ENCODE assay signal across 20 cellular contexts in the genomic region with DNA sequence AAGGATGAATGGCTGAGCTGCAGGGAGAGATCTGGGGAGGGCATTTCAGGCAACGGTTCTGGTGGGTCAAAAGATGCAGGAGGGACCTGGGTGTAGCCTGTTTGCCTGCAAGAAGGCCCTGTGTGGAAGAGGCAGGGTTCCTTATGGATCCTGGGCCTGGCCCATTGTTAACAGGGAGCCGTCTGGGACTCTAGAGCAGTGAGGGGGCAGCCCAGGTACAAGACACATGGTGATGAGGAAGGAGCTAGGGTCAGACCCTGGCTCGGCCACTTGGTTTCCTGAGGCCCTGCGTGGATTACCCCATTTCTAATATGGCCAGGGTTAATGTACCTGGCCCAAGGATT.
DNase-seq lines count a peak whose midpoint lies in the region; ATAC-seq, FAIRE-seq and TF ChIP-seq lines count a peak whose summit lies in the region.
"Had no signal": no experiment of that assay in that cellular context is flagged by ENCODE, and none has a peak within 500 bp of the region (broad histone marks: within the 10 kb centered on the region; RNA-seq: fewer than 3 reads in every experiment).

No MANE protein-coding gene starts in this region.

- H3K79me2 ChIP-seq in H1 (ENCODE audit: control insufficient read depth in 1 of 2, insufficient read depth in 2 of 2, low read length in 2 of 2) (peaks cover 0 to 47% of the 10 kb centered on the region in 2 experiments; a peak in 1 of 4 replicates), osteoblast (ENCODE audit: insufficient read depth, low read length) (peaks cover 37% of the 10 kb centered on the region)

- H2BK20ac ChIP-seq in H1 (ENCODE audit: low read length), result no peak overlapping the region

- no peak overlapping the region for H3K4me3 ChIP-seq in H1 (ENCODE audit: extremely low read depth in 1 of 4, insufficient read depth in 2 of 4, low read depth in 3 of 4, low read length in 4 of 4)
- H3K4me3 ChIP-seq in osteoblast (ENCODE audit: insufficient read depth, low read length), result no peak overlapping the region
- no peak overlapping the region for H3K4me3 ChIP-seq in upper lobe of right lung
- H3K4me3 ChIP-seq: A549 had no signal

- POLR2A ChIA-PET in H1 (lab: Charles Lee; ENCODE audit: partially characterized antibody), result interaction anchor here (1.3 to 2.6 kb wide), 3 partner anchors 49 to 214 kb away, joined by 3 to 10 read pairs (median 7); no protein-coding TSS in a partner anchor

- H4K5ac ChIP-seq in H1 (ENCODE audit: insufficient read length, low read depth, low read length), result no peak overlapping the region

- TF ChIP-seq RAD21 in H1 (IDR thresholded peaks at IDR 0.05 in 1 of 2, conservative IDR thresholded peaks at IDR 0.05 in 1 of 2; ENCODE audit: low read depth in 2 of 2, low read length in 2 of 2), result no peak

- H2AFZ ChIP-seq in H1 (ENCODE audit: low read length) (no peak overlapping the region), osteoblast (ENCODE audit: low read length) (no peak overlapping the region)

- H3K27me3 ChIP-seq in H1 (replicated peaks in 1 of 4; ENCODE audit: control insufficient read depth in 3 of 4, extremely low read depth in 1 of 4, insufficient read depth in 3 of 4, low read length in 3 of 4) (no peaks in the 10 kb centered on the region), osteoblast (ENCODE audit: insufficient read depth, low read length) (no peaks in the 10 kb centered on the region), upper lobe of right lung (peaks cover 2% of the 10 kb centered on the region)

- H2BK15ac ChIP-seq in H1 (ENCODE audit: low read length), result no peak overlapping the region

- peaks cover 3% of the 10 kb centered on the region; the same call in 1 of the 2 replicates for H3K23me2 ChIP-seq in H1 (ENCODE audit: low read depth, low read length)

- H3K4me1 ChIP-seq in H1 (replicated peaks in 1 of 4; ENCODE audit: control insufficient read depth in 3 of 4, insufficient read depth in 4 of 4, low read length in 3 of 4), result peaks cover 5 to 39% (median 25%) of the 10 kb centered on the region in 4 experiments
- H3K4me1 ChIP-seq in osteoblast (ENCODE audit: insufficient read depth, low read length), result peaks cover 45% of the 10 kb centered on the region
- no peaks in the 10 kb centered on the region for H3K4me1 ChIP-seq in upper lobe of right lung

- no peak overlapping the region for H3K4ac ChIP-seq in H1 (replicated peaks; ENCODE audit: insufficient read length, low read depth, low read length)

- no peak overlapping the region for H2BK12ac ChIP-seq in H1 (ENCODE audit: low read depth, low read length)

- TF ChIP-seq EP300 in H1 (IDR thresholded peaks at IDR 0.05; ENCODE audit: borderline replicate concordance in 1 of 2, low read depth in 2 of 2, low read length in 2 of 2), result no peak

- H3K9me3 ChIP-seq in H1 (ENCODE audit: insufficient read depth in 2 of 2, low read depth in 1 of 2, low read length in 1 of 2) (no peaks in the 10 kb centered on the region), osteoblast (ENCODE audit: low read depth, low read length) (no peaks in the 10 kb centered on the region), upper lobe of right lung (no peaks in the 10 kb centered on the region)
- H3K9me3 ChIP-seq: A549, Caco-2 had no signal

- TF ChIP-seq CTCF in H1 (IDR thresholded peaks at IDR 0.05; ENCODE audit: control extremely low read depth in 1 of 3, insufficient read depth in 1 of 3, low read depth in 1 of 3, low read length in 3 of 3) (no peak), osteoblast (IDR thresholded peaks at IDR 0.05; ENCODE audit: extremely low read depth, low read depth, low read length) (no peak), upper lobe of right lung (IDR thresholded peaks at IDR 0.05) (no peak), omental fat pad (IDR thresholded peaks at IDR 0.05) (no peak)

- H3K23ac ChIP-seq in H1 (ENCODE audit: insufficient read length), result no peak overlapping the region

- H3K79me1 ChIP-seq in H1 (ENCODE audit: low read depth, low read length), result peaks cover 17% of the 10 kb centered on the region

- H3K14ac ChIP-seq in H1 (ENCODE audit: insufficient read length), result no peak overlapping the region

- 85% methylated on average over 4 of the region's 4 CpGs; no CpG with 5 or more reads in 1 of the 2 experiments for WGBS in H1 (ENCODE audit: extremely low coverage in 1 of 2, insufficient coverage in 1 of 2, insufficient read length in 1 of 2, insufficient replicate concordance in 2 of 2, low coverage in 1 of 2, low lambda C conversion rate in 2 of 2, missing lambda C conversion rate in 1 of 2), 2 experiments

- FAIRE-seq in H1 (lab: Jason Lieb, UNC), result no peak
- FAIRE-seq: A549, D721Med had no signal

- no peak overlapping the region for H2AK5ac ChIP-seq in H1 (ENCODE audit: low read depth, low read length)

- H3K36me3 ChIP-seq in H1 (ENCODE audit: control insufficient read depth in 2 of 4, insufficient read depth in 4 of 4, low read length in 3 of 4), result no peaks in the 10 kb centered on the region
- no peaks in the 10 kb centered on the region for H3K36me3 ChIP-seq in osteoblast (ENCODE audit: insufficient read depth, low read length)
- H3K36me3 ChIP-seq in upper lobe of right lung, result no peaks in the 10 kb centered on the region

- peak overlapping the region; percentile 7; the same call in 1 of the 2 replicates for H4K8ac ChIP-seq in H1 (ENCODE audit: extremely low read depth, insufficient read depth, low read length)

- H3K27ac ChIP-seq in H1 (ENCODE audit: low read depth, low read length) (no peak overlapping the region), osteoblast (ENCODE audit: low read depth, low read length) (no peak overlapping the region), upper lobe of right lung (no peak overlapping the region)
- H3K27ac ChIP-seq: 22Rv1, C4-2B had no signal

- no peak overlapping the region for H3K56ac ChIP-seq in H1 (replicated peaks; ENCODE audit: insufficient read length, low read depth, low read length)

- H3K4me2 ChIP-seq in H1 (ENCODE audit: insufficient read depth in 1 of 2, low read depth in 2 of 2, low read length in 2 of 2) (no peak overlapping the region), osteoblast (ENCODE audit: insufficient read depth, low read length) (no peak overlapping the region)
- H3K4me2 ChIP-seq: A549 had no signal

- H3K18ac ChIP-seq in H1 (ENCODE audit: extremely low read depth, low read length), result 0 out of 2 replicates have a peak overlapping the region, but pooled peaks have one; percentile 43

- H4K20me1 ChIP-seq in H1 (replicated peaks in 1 of 2; ENCODE audit: control insufficient read depth in 1 of 2, insufficient read depth in 2 of 2, low read length in 2 of 2), result peaks cover 22 to 29% of the 10 kb centered on the region in 2 experiments
- H4K20me1 ChIP-seq in osteoblast (ENCODE audit: insufficient read depth, low read length), result peaks cover 20% of the 10 kb centered on the region

- intact Hi-C loops in upper lobe of right lung (cut with DNase I), result no loop called here

- H2BK5ac ChIP-seq in H1 (ENCODE audit: low read depth, low read length), result no peak overlapping the region

- no peak overlapping the region for H4K91ac ChIP-seq in H1 (replicated peaks; ENCODE audit: insufficient read length, low read length)

- DNase-seq in activated effector memory CD4-positive, alpha-beta T cell treated with anti-CD3 and anti-CD28 coated beads, Interleukin-2, amount 50 U/mL, for 16 hours, result peak; percentile 6
- DNase-seq in activated effector memory CD4-positive, alpha-beta T cell treated with Interleukin-2 at 50 U/mL for 16 hours, result no peak
- DNase-seq in H1 (ENCODE audit: low read depth in 1 of 2, low spot score in 2 of 2), result no peak
- DNase-seq in osteoblast (ENCODE audit: insufficient read length, low spot score, missing footprints), result peak; percentile 44
- DNase-seq in upper lobe of right lung, result peak; percentile 32
- no peak for DNase-seq in HK-2 (ENCODE audit: unreplicated experiment)
- no peak for DNase-seq in foreskin melanocyte
- no peak for DNase-seq in omental fat pad (ENCODE audit: low spot score)
- DNase-seq: AML-193; CD4-positive, alpha-beta T cell; DMS153; DMS79 treated with DMSO at 0.1 percent for 48 hours; GF-D8; GOT3; H9 had no signal

- H2BK120ac ChIP-seq in H1 (replicated peaks; ENCODE audit: low read depth, low read length), result no peak overlapping the region

- no peak for TF ChIP-seq POLR2A in H1 (IDR thresholded peaks at IDR 0.05; ENCODE audit: control extremely low read depth in 1 of 2, low read depth in 2 of 2, low read length in 2 of 2)

- no peak overlapping the region for H3K9ac ChIP-seq in H1 (replicated peaks in 1 of 4; ENCODE audit: extremely low read depth in 1 of 4, low read depth in 3 of 4, low read length in 3 of 4)

- CTCF ChIA-PET in H1 (lab: Charles Lee; ENCODE audit: partially characterized antibody), result interaction anchor here (0.7 to 13.2 kb wide), 13 partner anchors 12 to 165 kb away, joined by 3 to 158 read pairs (median 5); no protein-coding TSS in a partner anchor

- ATAC-seq in upper lobe of right lung (no peak), omental fat pad (ENCODE audit: low FRiP score) (no peak)
- ATAC-seq: A549 had no signal

TF ChIP-seq in H1, 55 proteins besides CTCF, POLR2A, EP300 and RAD21 (continues in another document):
- TF ChIP-seq JUND (IDR thresholded peaks at IDR 0.05; ENCODE audit: low read length) (no peak), CBX8 (IDR thresholded peaks at IDR 0.05; ENCODE audit: borderline replicate concordance, low read depth, low read length) (no peak), CREB1 (IDR thresholded peaks at IDR 0.05) (no peak), TCF12 (IDR thresholded peaks at IDR 0.05; ENCODE audit: low read depth, low read length) (no peak), BCL11A (IDR thresholded peaks at IDR 0.05; ENCODE audit: low read depth in 2 of 2, low read length in 2 of 2) (no peak), EGR1 (IDR thresholded peaks at IDR 0.05; ENCODE audit: borderline replicate concordance, low read depth, low read length) (no peak), KDM5A (IDR thresholded peaks at IDR 0.05; ENCODE audit: low read length) (no peak), SIX5 (IDR thresholded peaks at IDR 0.05; ENCODE audit: low read depth, low read length) (no peak), SAP30 (IDR thresholded peaks at IDR 0.05; ENCODE audit: insufficient read depth, insufficient replicate concordance, low read length) (no peak), SIN3A (conservative IDR thresholded peaks at IDR 0.05 in 1 of 2, IDR thresholded peaks at IDR 0.05 in 1 of 2; ENCODE audit: low read depth in 1 of 2, low read length in 2 of 2) (no peak), KDM1A (IDR thresholded peaks at IDR 0.05; ENCODE audit: borderline replicate concordance, low read length) (no peak), MAFK (IDR thresholded peaks at IDR 0.05; ENCODE audit: low read depth, low read length) (no peak), POU5F1 (IDR thresholded peaks at IDR 0.05; ENCODE audit: low read depth, low read length) (no peak), GTF2F1 (IDR thresholded peaks at IDR 0.05; ENCODE audit: borderline replicate concordance, low read depth, low read length) (no peak), SP1 (IDR thresholded peaks at IDR 0.05; ENCODE audit: low read depth, low read length) (no peak)
- TF ChIP-seq, protein P1, sequence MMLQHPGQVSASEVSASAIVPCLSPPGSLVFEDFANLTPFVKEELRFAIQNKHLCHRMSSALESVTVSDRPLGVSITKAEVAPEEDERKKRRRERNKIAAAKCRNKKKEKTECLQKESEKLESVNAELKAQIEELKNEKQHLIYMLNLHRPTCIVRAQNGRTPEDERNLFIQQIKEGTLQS (IDR thresholded peaks at IDR 0.05; ENCODE audit: insufficient read depth, low read depth, low read length), result no peak

Comparison
In these comparisons a context has a peak if more than half of its experiments do, and no peak if none do; other contexts are left out.
1. DNase-seq: peak in activated effector memory CD4-positive, alpha-beta T cell treated with anti-CD3 and anti-CD28 coated beads, Interleukin-2, amount 50 U/mL, for 16 hours (single experiment), osteoblast (single experiment) and upper lobe of right lung (single experiment); none in activated effector memory CD4-positive, alpha-beta T cell treated with Interleukin-2 at 50 U/mL for 16 hours (single experiment), H1 (0 of 2), HK-2 (single experiment), foreskin melanocyte (single experiment) and omental fat pad (single experiment).